14 cellular contexts compared by ENCODE assay signal in the genomic region with DNA sequence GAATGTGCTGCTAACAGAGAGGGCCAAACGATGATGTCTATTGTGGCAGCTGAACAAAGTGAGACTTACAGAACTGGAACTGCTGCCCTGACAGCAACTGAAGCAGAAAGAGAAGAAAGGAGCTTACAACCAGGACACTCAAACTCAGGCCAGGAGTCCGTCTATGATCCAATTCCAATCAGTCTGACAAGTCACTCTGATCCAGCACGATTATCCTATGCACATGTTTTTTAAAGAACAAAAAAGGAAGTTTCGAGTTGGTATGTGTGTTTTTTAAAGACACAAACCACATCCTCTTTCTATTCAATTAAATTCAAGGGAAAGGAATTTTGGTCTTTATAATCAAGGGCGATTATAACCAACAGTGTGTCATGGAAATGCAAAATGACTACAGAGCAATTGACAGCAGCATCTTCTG. TPM values are rescaled to one million over a fixed set of nuclear protein-coding genes. Genes with fewer than 3 reads are reported as not detected.
A peak's percentile ranks its signal among the peaks of the same experiment; 100 is the strongest.
DNase-seq lines count a peak whose midpoint lies in the region; ATAC-seq, FAIRE-seq and TF ChIP-seq lines count a peak whose summit lies in the region.
"Had no signal": no experiment of that assay in that cellular context is flagged by ENCODE, and none has a peak within 500 bp of the region (broad histone marks: within the 10 kb centered on the region; RNA-seq: fewer than 3 reads in every experiment).

No MANE protein-coding gene starts in this region.

- no peaks in the 10 kb centered on the region for H3K9me3 Mint-ChIP-seq in activated naive CD4-positive, alpha-beta T cell treated with anti-CD3 and anti-CD28 coated beads, Interleukin-2, amount 10 ng/mL, durations not matched to agents 7 days and 5 days
- no peaks in the 10 kb centered on the region for H3K9me3 Mint-ChIP-seq in CD8-positive, alpha-beta T cell

- H3K4me2 ChIP-seq in BLaER1 treated with 17β-estradiol and CSF1 and Interleukin-3, amounts not matched to agents 10 nM and 100 nM, result peak overlapping the region; percentile 11 to 79 (median 62)
- H3K4me2 ChIP-seq in Loucy (ENCODE audit: low read depth, low read length, poor library complexity, severe bottlenecking) (no peak overlapping the region), keratinocyte (ENCODE audit: control insufficient read depth, extremely low read depth, insufficient read depth, low read depth, low read length) (no peak overlapping the region)

- no peak for ATAC-seq in CD8-positive, alpha-beta T cell

- H3K36me3 Mint-ChIP-seq in activated naive CD4-positive, alpha-beta T cell treated with anti-CD3 and anti-CD28 coated beads, Interleukin-2, amount 10 ng/mL, durations not matched to agents 7 days and 5 days, result no peaks in the 10 kb centered on the region
- no peaks in the 10 kb centered on the region for H3K36me3 Mint-ChIP-seq in CD8-positive, alpha-beta T cell

- no peaks in the 10 kb centered on the region for H3K9me1 ChIP-seq in keratinocyte (ENCODE audit: control insufficient read depth, extremely low read depth, insufficient read depth, low read length)

- TF ChIP-seq CTCF in Loucy (conservative IDR thresholded peaks at IDR 0.05; ENCODE audit: low read length), result no peak
- TF ChIP-seq CTCF in keratinocyte (optimal IDR thresholded peaks at IDR 0.05 in 1 of 3, IDR thresholded peaks at IDR 0.05 in 1 of 3, conservative IDR thresholded peaks at IDR 0.05 in 1 of 3; ENCODE audit: extremely low read depth in 1 of 3, insufficient read depth in 2 of 3, low read length in 3 of 3), result no peak
- TF ChIP-seq CTCF in CD8-positive, alpha-beta T cell (IDR thresholded peaks at IDR 0.05), result no peak

- H3K36me3 ChIP-seq in BLaER1 treated with 17β-estradiol and CSF1 and Interleukin-3, amounts not matched to agents 10 nM and 100 nM, result no peaks in the 10 kb centered on the region
- H3K36me3 ChIP-seq in Loucy (ENCODE audit: insufficient read depth, low read length) (no peaks in the 10 kb centered on the region), keratinocyte (ENCODE audit: control insufficient read depth in 2 of 2, extremely low read depth in 1 of 2, insufficient read depth in 2 of 2, low read length in 2 of 2) (no peaks in the 10 kb centered on the region)
- H3K36me3 ChIP-seq in CD8-positive, alpha-beta T cell (ENCODE audit: insufficient read depth, low read length), result no peaks in the 10 kb centered on the region

- CTCF ChIA-PET in activated naive CD4-positive, alpha-beta T cell treated with anti-CD3 and anti-CD28 coated beads, Interleukin-2, amount 10 ng/mL, durations not matched to agents 7 days and 5 days (lab: Charles Lee), result interaction anchor here (0.9 kb wide), 1 partner anchor 142 kb away, joined by 4 read pairs; no protein-coding TSS in a partner anchor
- CTCF ChIA-PET in CD8-positive, alpha-beta T cell (lab: Charles Lee), result interaction anchor here (1.0 kb wide), 1 partner anchor 22 kb away, joined by 4 read pairs; no protein-coding TSS in a partner anchor

- DNase-seq in UCSD-AML1 (lab: John Stamatoyannopoulos, UW; ENCODE audit: unreplicated experiment) (peak; percentile 18), keratinocyte (ENCODE audit: low read depth, low spot score) (no peak), NCI-H748 treated with DMSO at 0.1 percent for 48 hours (lab: John Stamatoyannopoulos, UW) (no peak), frontal cortex (ENCODE audit: low spot score in 2 of 2) (no peak)
- DNase-seq in activated naive CD4-positive, alpha-beta T cell treated with anti-CD3 and anti-CD28 coated beads, Interleukin-2, amount 10 ng/mL, durations not matched to agents 7 days and 5 days, result no peak
- no peak for DNase-seq in CD8-positive, alpha-beta T cell
- DNase-seq: dermis blood vessel endothelial cell; DMS 273 treated with DMSO at 0.1 percent for 48 hours; foreskin fibroblast; MM.1S; NCI-H446 treated with DMSO at 0.1 percent for 48 hours; stimulated activated CD4-positive, alpha-beta T cell treated with anti-CD3 and anti-CD28 coated beads, Interleukin-1b, Interleukin-23, amount 100 ng/mL, for 48 hours had no signal

- dilution Hi-C loops in keratinocyte (cut with MboI; ENCODE audit: extremely low pct_ligation_motif_present, low sequenced_read_pairs), result no loop called here

- no peak overlapping the region for H3K4me3 ChIP-seq in BLaER1 treated with 17β-estradiol and CSF1 and Interleukin-3, amounts not matched to agents 10 nM and 100 nM
- H3K4me3 ChIP-seq in Loucy (ENCODE audit: low read length, poor library complexity, severe bottlenecking) (no peak overlapping the region), keratinocyte (ENCODE audit: control insufficient read depth in 2 of 3, extremely low read depth in 1 of 3, insufficient read depth in 2 of 3, low read depth in 1 of 3, low read length in 3 of 3) (no peak overlapping the region)
- no peak overlapping the region for H3K4me3 ChIP-seq in CD8-positive, alpha-beta T cell (ENCODE audit: low read depth, low read length)

- no peaks in the 10 kb centered on the region for H3K9me3 ChIP-seq in BLaER1 treated with 17β-estradiol and CSF1 and Interleukin-3, amounts not matched to agents 10 nM and 100 nM (replicated peaks in 1 of 11)
- H3K9me3 ChIP-seq in Loucy (ENCODE audit: insufficient read depth, low read depth, low read length) (no peaks in the 10 kb centered on the region), keratinocyte (ENCODE audit: control insufficient read depth, low read depth, low read length) (no peaks in the 10 kb centered on the region)
- no peaks in the 10 kb centered on the region for H3K9me3 ChIP-seq in CD8-positive, alpha-beta T cell (ENCODE audit: low read length)

- peaks cover 13 to 27% (median 20%) of the 10 kb centered on the region in 10 experiments for H3K4me1 ChIP-seq in BLaER1 treated with 17β-estradiol and CSF1 and Interleukin-3, amounts not matched to agents 10 nM and 100 nM
- peaks cover 5% of the 10 kb centered on the region for H3K4me1 ChIP-seq in Loucy (ENCODE audit: insufficient read depth, low read length, poor library complexity, severe bottlenecking)
- H3K4me1 ChIP-seq in keratinocyte (ENCODE audit: control insufficient read depth, extremely low read depth, insufficient read depth, low read length), result peaks cover 12% of the 10 kb centered on the region
- H3K4me1 ChIP-seq in CD8-positive, alpha-beta T cell (ENCODE audit: insufficient read depth, low read length), result peaks cover 5% of the 10 kb centered on the region

- FAIRE-seq in keratinocyte (lab: Jason Lieb, UNC) (peak; percentile 59), frontal cortex (lab: Jason Lieb, UNC) (no peak)

- peak overlapping the region in 7 of 11 experiments; percentile 7 to 58 (median 49); a peak in 9 of 22 replicates for H3K27ac ChIP-seq in BLaER1 treated with 17β-estradiol and CSF1 and Interleukin-3, amounts not matched to agents 10 nM and 100 nM
- H3K27ac ChIP-seq in keratinocyte (ENCODE audit: control insufficient read depth, insufficient read depth, low read length), result no peak overlapping the region
- no peak overlapping the region for H3K27ac ChIP-seq in CD8-positive, alpha-beta T cell (ENCODE audit: low read depth, low read length)

- no peaks in the 10 kb centered on the region for H3F3A ChIP-seq in Loucy (ENCODE audit: low read depth)

- intact Hi-C loops in CD8-positive, alpha-beta T cell (cut with DNase I, micrococcal nuclease), result no loop called here

- H3K9ac ChIP-seq in BLaER1 treated with 17β-estradiol and CSF1 and Interleukin-3, amounts not matched to agents 10 nM and 100 nM, result peak overlapping the region in 4 of 11 experiments; percentile 33 to 52 (median 44); a peak in 3 of 22 replicates
- H3K9ac ChIP-seq in Loucy (ENCODE audit: low read depth, low read length, poor library complexity, severe bottlenecking) (no peak overlapping the region), keratinocyte (ENCODE audit: control insufficient read depth, extremely low read depth, insufficient read depth, low read length) (no peak overlapping the region)

- no peaks in the 10 kb centered on the region for H3K79me2 ChIP-seq in Loucy (ENCODE audit: insufficient read depth, low read length)
- H3K79me2 ChIP-seq in keratinocyte (ENCODE audit: control insufficient read depth, insufficient read depth, low read length), result no peaks in the 10 kb centered on the region

- no peaks in the 10 kb centered on the region for H3K9me2 ChIP-seq in Loucy (replicated peaks; ENCODE audit: low read depth, low read length)

- POLR2A ChIA-PET in CD8-positive, alpha-beta T cell (lab: Charles Lee), result no interaction called here

- peaks cover 0 to 4% (median 0%) of the 10 kb centered on the region in 11 experiments; a peak in 2 of 22 replicates for H4K20me1 ChIP-seq in BLaER1 treated with 17β-estradiol and CSF1 and Interleukin-3, amounts not matched to agents 10 nM and 100 nM
- no peaks in the 10 kb centered on the region for H4K20me1 ChIP-seq in Loucy (ENCODE audit: insufficient read depth, low read length, poor library complexity, severe bottlenecking)
- H4K20me1 ChIP-seq in keratinocyte (ENCODE audit: control insufficient read depth, extremely low read depth, insufficient read depth, low read length), result no peaks in the 10 kb centered on the region

- peaks cover 3% of the 10 kb centered on the region for H3K27me3 Mint-ChIP-seq in activated naive CD4-positive, alpha-beta T cell treated with anti-CD3 and anti-CD28 coated beads, Interleukin-2, amount 10 ng/mL, durations not matched to agents 7 days and 5 days
- no peaks in the 10 kb centered on the region for H3K27me3 Mint-ChIP-seq in CD8-positive, alpha-beta T cell (ENCODE audit: low read depth)

- H3K27ac Mint-ChIP-seq in activated naive CD4-positive, alpha-beta T cell treated with anti-CD3 and anti-CD28 coated beads, Interleukin-2, amount 10 ng/mL, durations not matched to agents 7 days and 5 days, result no peak overlapping the region
- no peak overlapping the region for H3K27ac Mint-ChIP-seq in CD8-positive, alpha-beta T cell

- H3K4me1 Mint-ChIP-seq in activated naive CD4-positive, alpha-beta T cell treated with anti-CD3 and anti-CD28 coated beads, Interleukin-2, amount 10 ng/mL, durations not matched to agents 7 days and 5 days, result peaks cover 10% of the 10 kb centered on the region
- H3K4me1 Mint-ChIP-seq in CD8-positive, alpha-beta T cell (ENCODE audit: low read depth), result peaks cover 7% of the 10 kb centered on the region

- H2AFZ ChIP-seq in Loucy (ENCODE audit: low read length) (peak overlapping the region; percentile 62; the same call in 1 of the 2 replicates), keratinocyte (ENCODE audit: control insufficient read depth, low read length) (peak overlapping the region; percentile 71)

- peaks cover 0 to 28% (median 0%) of the 10 kb centered on the region in 11 experiments; a peak in 4 of 22 replicates for H3K27me3 ChIP-seq in BLaER1 treated with 17β-estradiol and CSF1 and Interleukin-3, amounts not matched to agents 10 nM and 100 nM
- H3K27me3 ChIP-seq in Loucy (ENCODE audit: insufficient read depth, low read length, poor library complexity, severe bottlenecking) (no peaks in the 10 kb centered on the region), keratinocyte (ENCODE audit: control insufficient read depth, extremely low read depth, insufficient read depth, low read length) (no peaks in the 10 kb centered on the region)
- H3K27me3 ChIP-seq in CD8-positive, alpha-beta T cell (ENCODE audit: insufficient read depth, low read length), result no peaks in the 10 kb centered on the region

- no peak overlapping the region for H3K4me3 Mint-ChIP-seq in activated naive CD4-positive, alpha-beta T cell treated with anti-CD3 and anti-CD28 coated beads, Interleukin-2, amount 10 ng/mL, durations not matched to agents 7 days and 5 days
- H3K4me3 Mint-ChIP-seq in CD8-positive, alpha-beta T cell, result no peak overlapping the region

RNA-seq across cellular contexts. Expression of a gene that starts 42.4 kb away (rescaled TPM):
- 16.9 to 20.8 TPM (median 18.9 TPM) in 3 replicates for polyA plus RNA-seq in keratinocyte
- 5.4 TPM for polyA plus RNA-seq in keratinocyte (2011; ENCODE audit: low read depth)
- polyA plus RNA-seq in keratinocyte (2011; cell fraction: cytosol; rRNA removed), result 9.6 and 11.0 TPM in 2 replicates
- 19.0 and 20.1 TPM in 2 replicates for polyA plus RNA-seq in keratinocyte (2011; cell fraction: nucleus; rRNA removed)
- polyA plus RNA-seq in keratinocyte (2012; ENCODE audit: low replicate concordance), result 11.2 and 12.6 TPM in 2 replicates
- 88.9 to 132 TPM (median 105 TPM) in 3 replicates for polyA minus RNA-seq in keratinocyte
- polyA minus RNA-seq in keratinocyte (2011; cell fraction: cytosol; rRNA and poly(A)+ RNA removed), result 32.2 TPM
- polyA minus RNA-seq in keratinocyte (2011; cell fraction: nucleus; rRNA and poly(A)+ RNA removed), result 19.0 and 26.1 TPM in 2 replicates
- 126 TPM for total RNA-seq in frontal cortex
- 10 to 100 TPM; 22.1 to 27.7 TPM for total RNA-seq in CD8-positive, alpha-beta T cell

Comparison
In these comparisons a context has a peak if more than half of its experiments do, and no peak if none do; other contexts are left out.
1. H3K27ac ChIP-seq: peak in BLaER1 treated with 17β-estradiol and CSF1 and Interleukin-3, amounts not matched to agents 10 nM and 100 nM (7 of 11); none in keratinocyte (single experiment) and CD8-positive, alpha-beta T cell (single experiment).
2. H3K4me2 ChIP-seq: peak in BLaER1 treated with 17β-estradiol and CSF1 and Interleukin-3, amounts not matched to agents 10 nM and 100 nM (11 of 11); none in Loucy (single experiment) and keratinocyte (single experiment).